ENCODE assay signal across 15 cellular contexts in the genomic region with DNA sequence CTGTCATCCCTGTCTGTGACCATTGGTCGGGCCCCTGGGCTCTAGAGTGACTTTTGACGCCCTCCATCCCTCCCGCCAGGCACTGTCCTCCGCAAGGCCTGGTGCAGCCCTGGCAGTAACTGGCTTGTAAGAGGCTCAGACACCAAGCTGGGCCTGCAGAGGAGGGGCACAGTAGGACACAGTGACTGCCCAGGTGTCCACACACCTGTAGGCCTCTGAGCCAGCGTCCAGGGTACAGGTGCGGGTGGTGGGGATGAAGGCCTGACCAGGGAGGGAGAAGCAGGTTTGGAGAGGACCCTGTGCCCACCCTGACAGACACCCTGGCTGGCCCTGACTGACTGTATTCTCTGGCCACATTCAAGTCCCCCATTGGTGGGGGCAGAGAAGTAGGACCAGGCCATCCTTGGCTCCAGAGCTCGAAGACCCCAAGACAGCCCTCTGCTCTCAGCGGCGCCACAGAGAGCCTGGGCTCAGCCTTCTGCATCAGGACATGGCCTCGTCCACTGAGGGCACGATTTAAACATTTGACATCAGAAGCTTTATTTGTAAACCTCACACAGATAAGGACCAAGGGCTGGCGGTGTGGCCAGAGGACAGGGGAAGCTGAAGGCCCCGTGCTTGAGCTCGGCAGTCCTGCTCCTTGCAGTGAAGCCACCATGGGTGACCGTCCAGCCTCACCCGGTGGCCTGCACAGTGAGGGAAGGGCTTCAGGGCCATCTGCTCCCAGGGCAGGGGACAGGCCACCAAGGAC. TPM values are rescaled to one million over a fixed set of nuclear protein-coding genes. Genes with fewer than 3 reads are reported as not detected.
DNase-seq lines count a peak whose midpoint lies in the region; ATAC-seq and TF ChIP-seq lines count a peak whose summit lies in the region.
"Had no signal": no experiment of that assay in that cellular context is flagged by ENCODE, and none has a peak within 500 bp of the region (broad histone marks: within the 10 kb centered on the region; RNA-seq: fewer than 3 reads in every experiment).

No MANE protein-coding gene starts in this region.

- CTCF ChIA-PET in CD4-positive, alpha-beta T cell (lab: Charles Lee) = no interaction called here

- no peak for ATAC-seq in CD4-positive, alpha-beta T cell (ENCODE audit: poor library complexity)
- ATAC-seq in psoas muscle (no peak), GM19455 (IDR thresholded peaks at IDR 0.05; ENCODE audit: unreplicated experiment) (no peak)
- ATAC-seq: activated CD4-positive, alpha-beta T cell treated with anti-CD3 and anti-CD28 coated beads for 36 hours had no signal

- no peak for TF ChIP-seq POLR2A in esophagus muscularis mucosa (IDR thresholded peaks at IDR 0.05; ENCODE audit: low read depth)

- in situ Hi-C loops in G401 (cut with HindIII; ENCODE audit: low sequenced_read_pairs) = no loop called here

- 85% methylated on average over 16 of the region's 16 CpGs for WGBS in esophagus muscularis mucosa
- WGBS in psoas muscle, 3 donors = 95% methylated on average over 16 of the region's 16 CpGs

- no peak overlapping the region for H3K4me3 Mint-ChIP-seq in CD4-positive, alpha-beta T cell
- H3K4me3 Mint-ChIP-seq: activated CD4-positive, alpha-beta T cell treated with anti-CD3 and anti-CD28 coated beads for 36 hours; activated naive CD4-positive, alpha-beta T cell treated with anti-CD3 and anti-CD28 coated beads, Interleukin-2, amount 50 U/mL, for 24 hours had no signal

- H3K27me3 Mint-ChIP-seq in CD4-positive, alpha-beta T cell = no peaks in the 10 kb centered on the region
- H3K27me3 Mint-ChIP-seq: activated CD4-positive, alpha-beta T cell treated with anti-CD3 and anti-CD28 coated beads for 36 hours; activated naive CD4-positive, alpha-beta T cell treated with anti-CD3 and anti-CD28 coated beads, Interleukin-2, amount 50 U/mL, for 24 hours had no signal

- no peaks in the 10 kb centered on the region for H3K27me3 ChIP-seq in CD4-positive, alpha-beta T cell (ENCODE audit: control insufficient read depth, insufficient read depth, low read length)
- H3K27me3 ChIP-seq in SJSA1 (replicated peaks) = no peaks in the 10 kb centered on the region
- H3K27me3 ChIP-seq in esophagus muscularis mucosa = no peaks in the 10 kb centered on the region
- H3K27me3 ChIP-seq in psoas muscle (ENCODE audit: insufficient read depth in 3 of 3, low read length in 2 of 3) = no peaks in the 10 kb centered on the region

- no peak for TF ChIP-seq EP300 in esophagus muscularis mucosa (IDR thresholded peaks at IDR 0.05)

- intact Hi-C loops in CD4-positive, alpha-beta T cell (cut with DNase I, micrococcal nuclease) = no loop called here
- intact Hi-C loops in esophagus muscularis mucosa (cut with DNase I) (no loop called here), psoas muscle (cut with DNase I) (no loop called here)

- peaks cover 51% of the 10 kb centered on the region for H3K4me1 ChIP-seq in SJSA1 (replicated peaks)
- peaks cover 29 to 47% (median 32%) of the 10 kb centered on the region in 4 donors for H3K4me1 ChIP-seq in esophagus muscularis mucosa
- peaks cover 22% of the 10 kb centered on the region for H3K4me1 ChIP-seq in psoas muscle

- H3K27ac Mint-ChIP-seq in CD4-positive, alpha-beta T cell = peak overlapping the region; percentile 33
- H3K27ac Mint-ChIP-seq: activated CD4-positive, alpha-beta T cell treated with anti-CD3 and anti-CD28 coated beads for 36 hours had no signal

- no peaks in the 10 kb centered on the region for H3K4me1 Mint-ChIP-seq in CD4-positive, alpha-beta T cell (ENCODE audit: low read depth)
- H3K4me1 Mint-ChIP-seq: activated CD4-positive, alpha-beta T cell treated with anti-CD3 and anti-CD28 coated beads for 36 hours; activated naive CD4-positive, alpha-beta T cell treated with anti-CD3 and anti-CD28 coated beads, Interleukin-2, amount 50 U/mL, for 24 hours had no signal

- DNase-seq in CD4-positive, alpha-beta T cell = no peak
- peak in 1 of 2 experiments; percentile 73 for DNase-seq in SJSA1 (ENCODE audit: low read depth in 1 of 2, low spot score in 2 of 2)
- DNase-seq in esophagus muscularis mucosa (ENCODE audit: extremely low spot score) = no peak
- no peak for DNase-seq in psoas muscle
- no peak for DNase-seq in occipital lobe (lab: John Stamatoyannopoulos, UW)
- DNase-seq in DMS 273 treated with DMSO at 0.1 percent for 48 hours (lab: John Stamatoyannopoulos, UW) = no peak
- DNase-seq in G401 (ENCODE audit: low spot score) = no peak
- DNase-seq: activated CD4-positive, alpha-beta T cell treated with anti-CD3 and anti-CD28 coated beads for 36 hours; caudate nucleus; NCI-H1694 treated with DMSO at 0.1 percent for 48 hours; NCI-H345; SIG-M5; stimulated activated CD4-positive, alpha-beta T cell treated with anti-CD3 and anti-CD28 coated beads, Interleukin-4, amount 100 ng/mL, for 24 hours had no signal

- H3K9me3 Mint-ChIP-seq in CD4-positive, alpha-beta T cell = no peaks in the 10 kb centered on the region
- H3K9me3 Mint-ChIP-seq: activated naive CD4-positive, alpha-beta T cell treated with anti-CD3 and anti-CD28 coated beads, Interleukin-2, amount 50 U/mL, for 24 hours had no signal

- no peaks in the 10 kb centered on the region for H3K9me3 ChIP-seq in CD4-positive, alpha-beta T cell (ENCODE audit: control insufficient read depth, low read length)
- H3K9me3 ChIP-seq in SJSA1 (replicated peaks) (no peaks in the 10 kb centered on the region), esophagus muscularis mucosa (no peaks in the 10 kb centered on the region), psoas muscle (no peaks in the 10 kb centered on the region)

- H3K36me3 ChIP-seq in SJSA1 = peaks cover 44% of the 10 kb centered on the region
- peaks cover 18 to 79% (median 53%) of the 10 kb centered on the region in 4 donors for H3K36me3 ChIP-seq in esophagus muscularis mucosa
- H3K36me3 ChIP-seq in psoas muscle (ENCODE audit: insufficient read depth in 1 of 2, low read depth in 1 of 2) = peaks cover 0 to 96% of the 10 kb centered on the region in 2 donors

- H3K4me3 ChIP-seq in SJSA1 (no peak overlapping the region), esophagus muscularis mucosa (no peak overlapping the region), psoas muscle (no peak overlapping the region)

- peaks cover 28% of the 10 kb centered on the region for H3K36me3 Mint-ChIP-seq in CD4-positive, alpha-beta T cell (ENCODE audit: low read depth)
- H3K36me3 Mint-ChIP-seq: activated naive CD4-positive, alpha-beta T cell treated with anti-CD3 and anti-CD28 coated beads, Interleukin-2, amount 50 U/mL, for 24 hours had no signal

- H3K27ac ChIP-seq in CD4-positive, alpha-beta T cell (ENCODE audit: low read depth, low read length) = no peak overlapping the region
- peak overlapping the region; percentile 87 for H3K27ac ChIP-seq in SJSA1
- H3K27ac ChIP-seq in esophagus muscularis mucosa (replicated peaks in 1 of 4) = peak overlapping the region; percentile 79 to 86 (median 81)
- peak overlapping the region; percentile 53 for H3K27ac ChIP-seq in psoas muscle

- TF ChIP-seq CTCF in CD4-positive, alpha-beta T cell (IDR thresholded peaks at IDR 0.05) = no peak
- TF ChIP-seq CTCF in esophagus muscularis mucosa (IDR thresholded peaks at IDR 0.05) (no peak), psoas muscle (IDR thresholded peaks at IDR 0.05) (no peak)

- POLR2A ChIA-PET in CD4-positive, alpha-beta T cell (lab: Charles Lee) = no interaction called here

RNA-seq across cellular contexts. Expression of a gene that starts 31.4 kb away (rescaled TPM):
- total RNA-seq in CD4-positive, alpha-beta T cell = 10 to 100 TPM; 43.8 to 46.2 TPM
- 21.6 and 24.3 TPM in 2 replicates for total RNA-seq in SJSA1 (2014; rRNA removed; shearing (Covaris generic))
- total RNA-seq in esophagus muscularis mucosa = 10 to 100 TPM; 16.9 to 34.3 (median 24.7) TPM
- 10 to 100 TPM; 19.3 to 31.6 (median 21.6) TPM for total RNA-seq in psoas muscle
- 10 to 100 TPM; 15.6 to 24.7 (median 17.4) TPM for polyA plus RNA-seq in psoas muscle
- total RNA-seq in occipital lobe = 24.3 TPM
- total RNA-seq in G401 (2014; rRNA removed; shearing (Covaris generic)) = 20.5 and 24.0 TPM in 2 replicates

RNA-seq across cellular contexts. Expression of a gene that starts 38.4 kb away (rescaled TPM):
- 1 to 10 TPM; 2.3 to 2.6 TPM for total RNA-seq in CD4-positive, alpha-beta T cell
- total RNA-seq in SJSA1 (2014; rRNA removed; shearing (Covaris generic)) = 1.0 and 1.2 TPM in 2 replicates
- 10 to 100 TPM; 12.0 to 30.7 (median 16.5) TPM for total RNA-seq in esophagus muscularis mucosa
- 10 to 100 TPM in 2 of 4 donors, 1 to 10 TPM in 2; 2.9 to 21.9 (median 10.3) TPM for total RNA-seq in psoas muscle
- polyA plus RNA-seq in psoas muscle = 1 to 10 TPM in 2 of 3 donors, under 1 TPM in 1; 0.72 to 4.6 (median 3.8) TPM
- 99.2 TPM for total RNA-seq in occipital lobe
- 0.14 and 0.62 TPM in 2 replicates for total RNA-seq in G401 (2014; rRNA removed; shearing (Covaris generic))

RNA-seq across cellular contexts. Expression of a gene that starts 55.1 kb away (rescaled TPM):
- total RNA-seq in CD4-positive, alpha-beta T cell = 10 to 100 TPM; 20.0 to 21.2 TPM
- 64.3 and 119 TPM in 2 replicates for total RNA-seq in SJSA1 (2014; rRNA removed; shearing (Covaris generic))
- total RNA-seq in esophagus muscularis mucosa (10 to 100 TPM; 22.4 to 40.8 (median 29.3) TPM), psoas muscle (10 to 100 TPM in 3 of 4 donors, 1 to 10 TPM in 1; 6.9 to 13.0 (median 11.6) TPM), occipital lobe (4.7 TPM)
- polyA plus RNA-seq in psoas muscle = 10 to 100 TPM; 16.8 to 53.5 (median 26.0) TPM
- total RNA-seq in G401 (2014; rRNA removed; shearing (Covaris generic)) = 39.7 and 49.4 TPM in 2 replicates
